In the genomic region with DNA sequence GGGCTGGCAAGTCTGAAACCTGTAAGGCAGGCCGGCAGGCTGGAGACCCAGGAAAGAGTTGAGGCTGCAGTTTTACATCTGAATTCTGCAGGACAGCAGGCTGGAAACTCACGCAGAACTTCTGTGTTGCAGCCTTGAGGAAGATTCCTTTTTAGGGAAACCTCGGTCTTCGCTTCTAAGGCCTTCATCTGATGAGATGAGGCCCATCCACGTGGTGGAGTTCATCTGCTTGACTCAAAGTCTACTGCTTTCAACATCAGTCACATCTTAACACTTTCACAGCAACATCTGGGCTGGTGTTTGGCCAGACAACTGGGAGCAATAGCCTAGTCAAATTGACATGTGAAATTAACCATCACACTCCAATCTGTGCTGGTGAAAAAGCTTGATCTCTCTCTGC, we compare ENCODE assay signal across 37 cellular contexts. TPM values are rescaled to one million over a fixed set of nuclear protein-coding genes. Genes with fewer than 3 reads are reported as not detected.
"Had no signal": no experiment of that assay in that cellular context is flagged by ENCODE, and none has a peak within 500 bp of the region (broad histone marks: within the 10 kb centered on the region; RNA-seq: fewer than 3 reads in every experiment).

No MANE protein-coding gene starts in this region.

- H3K9me3 Mint-ChIP-seq: activated CD4-positive, alpha-beta memory T cell treated with anti-CD3 and anti-CD28 coated beads for 36 hours; activated CD4-positive, alpha-beta T cell treated with anti-CD3 and anti-CD28 coated beads, Interleukin-2, amount 10 ng/mL, durations not matched to agents 24 days and 14 days; activated T-helper 1 cell treated with anti-CD3 and anti-CD28 coated beads, Interleukin-12 subunit alpha, Interleukin-12 subunit beta, Interleukin-2, Interleukin-4 antibody, amounts not matched to agents 30 ng/mL and 10 ng/mL and 1 ng/mL, durations not matched to agents 14 hours and 24 hours and 36 hours; activated T-helper 2 cell treated with anti-CD3 and anti-CD28 coated beads, Interferon-gamma antibody, Interleukin-2, Interleukin-4, amounts not matched to agents 10 μg/mL and 5 μg/mL and 100 μg/mL, durations not matched to agents 14 hours and 24 hours and 36 hours; effector memory CD8-positive, alpha-beta T cell; T-cell; T-helper 1 cell treated with Interleukin-12 subunit alpha and Interleukin-12 subunit beta and Interleukin-4 antibody, amounts not matched to agents 30 μg/mL and 1 μg/mL, for 36 hours; T-helper 2 cell treated with Interferon-gamma antibody and Interleukin-4, amounts not matched to agents 5 μg/mL and 100 μg/mL, for 36 hours had no signal

- ATAC-seq: activated CD4-positive, alpha-beta T cell treated with anti-CD3 and anti-CD28 coated beads for 36 hours; activated CD8-positive, alpha-beta memory T cell treated with anti-CD3 and anti-CD28 coated beads, Interleukin-2, amount 10 ng/mL, durations not matched to agents 7 days and 5 days; activated CD8-positive, alpha-beta T cell treated with anti-CD3 and anti-CD28 coated beads, Interleukin-2, amount 10 ng/mL, durations not matched to agents 7 days and 5 days; effector memory CD8-positive, alpha-beta T cell; foreskin keratinocyte; gastrocnemius medialis; heart left ventricle; T-cell had no signal

- H3K9me3 ChIP-seq: esophagus muscularis mucosa, gastrocnemius medialis, heart left ventricle had no signal

- H3K4me3 Mint-ChIP-seq: activated CD4-positive, alpha-beta memory T cell treated with anti-CD3 and anti-CD28 coated beads for 36 hours; activated CD4-positive, alpha-beta T cell treated with anti-CD3 and anti-CD28 coated beads for 36 hours; activated CD4-positive, alpha-beta T cell treated with anti-CD3 and anti-CD28 coated beads, Interleukin-2, amount 10 ng/mL, durations not matched to agents 24 days and 14 days; activated CD8-positive, alpha-beta memory T cell treated with anti-CD3 and anti-CD28 coated beads, Interleukin-2, amount 10 ng/mL, durations not matched to agents 7 days and 5 days; activated CD8-positive, alpha-beta T cell treated with anti-CD3 and anti-CD28 coated beads, Interleukin-2, amount 10 ng/mL, durations not matched to agents 7 days and 5 days; activated naive CD8-positive, alpha-beta T cell; activated T-helper 1 cell treated with anti-CD3 and anti-CD28 coated beads, Interleukin-12 subunit alpha, Interleukin-12 subunit beta, Interleukin-2, Interleukin-4 antibody, amounts not matched to agents 30 ng/mL and 10 ng/mL and 1 ng/mL, durations not matched to agents 14 hours and 24 hours and 36 hours; effector memory CD8-positive, alpha-beta T cell; T-cell; T-helper 1 cell treated with Interleukin-12 subunit alpha and Interleukin-12 subunit beta and Interleukin-4 antibody, amounts not matched to agents 30 μg/mL and 1 μg/mL, for 36 hours; T-helper 2 cell treated with Interferon-gamma antibody and Interleukin-4, amounts not matched to agents 5 μg/mL and 100 μg/mL, for 36 hours had no signal

- DNase-seq: activated CD4-positive, alpha-beta memory T cell treated with anti-CD3 and anti-CD28 coated beads for 36 hours; activated CD4-positive, alpha-beta T cell treated with anti-CD3 and anti-CD28 coated beads for 36 hours; activated CD4-positive, alpha-beta T cell treated with anti-CD3 and anti-CD28 coated beads, Interleukin-2, amount 10 ng/mL, durations not matched to agents 24 days and 14 days; activated CD4-positive, CD25-positive, alpha-beta regulatory T cell; activated CD4-positive, CD25-positive, alpha-beta regulatory T cell treated with anti-CD3 and anti-CD28 coated beads, Interleukin-2, amount 50 U/mL, for 72 hours; activated CD8-positive, alpha-beta memory T cell treated with anti-CD3 and anti-CD28 coated beads, Interleukin-2, amount 10 ng/mL, durations not matched to agents 7 days and 5 days; activated CD8-positive, alpha-beta memory T cell treated with anti-CD3 and anti-CD28 coated beads, Interleukin-2, amount 50 U/mL, for 4 hours; activated CD8-positive, alpha-beta T cell treated with anti-CD3 and anti-CD28 coated beads, Interleukin-2, amount 10 ng/mL, durations not matched to agents 7 days and 5 days; activated gamma-delta T cell treated with Interleukin-2 at 50 U/mL for 16 hours; activated naive CD4-positive, alpha-beta T cell treated with anti-CD3 and anti-CD28 coated beads, Interleukin-2, amount 50 U/mL, for 16 hours; activated naive CD4-positive, alpha-beta T cell treated with Interleukin-2 at 50 U/mL for 16 hours; activated T-cell treated with anti-CD3 and anti-CD28 coated beads, Interleukin-2, amount 50 U/mL, for 1 hour; activated T-cell treated with anti-CD3 and anti-CD28 coated beads, Interleukin-2, amount 50 U/mL, for 48 hours; amniotic stem cell; anterior cingulate cortex; brain microvascular endothelial cell; caudate nucleus; cerebellar nuclear complex; dermis blood vessel endothelial cell; effector CD4-positive, alpha-beta T cell; effector memory CD8-positive, alpha-beta T cell; erythroblast; foreskin keratinocyte; gastrocnemius medialis; glutamatergic neuron; heart left ventricle; SW 1271; T-cell; T1000; WERI-Rb-1 had no signal

- H3K4me1 Mint-ChIP-seq: activated CD4-positive, alpha-beta T cell treated with anti-CD3 and anti-CD28 coated beads for 36 hours; activated CD4-positive, alpha-beta T cell treated with anti-CD3 and anti-CD28 coated beads, Interleukin-2, amount 10 ng/mL, durations not matched to agents 24 days and 14 days; activated CD8-positive, alpha-beta memory T cell treated with anti-CD3 and anti-CD28 coated beads, Interleukin-2, amount 10 ng/mL, durations not matched to agents 7 days and 5 days; T-cell had no signal

- H3K27ac Mint-ChIP-seq: activated CD4-positive, alpha-beta memory T cell treated with anti-CD3 and anti-CD28 coated beads for 36 hours; activated CD4-positive, alpha-beta T cell treated with anti-CD3 and anti-CD28 coated beads for 36 hours; activated CD4-positive, alpha-beta T cell treated with anti-CD3 and anti-CD28 coated beads, Interleukin-2, amount 10 ng/mL, durations not matched to agents 24 days and 14 days; activated CD8-positive, alpha-beta memory T cell treated with anti-CD3 and anti-CD28 coated beads, Interleukin-2, amount 10 ng/mL, durations not matched to agents 7 days and 5 days; activated CD8-positive, alpha-beta T cell treated with anti-CD3 and anti-CD28 coated beads, Interleukin-2, amount 10 ng/mL, durations not matched to agents 7 days and 5 days; activated naive CD8-positive, alpha-beta T cell; activated T-helper 1 cell treated with anti-CD3 and anti-CD28 coated beads, Interleukin-12 subunit alpha, Interleukin-12 subunit beta, Interleukin-2, Interleukin-4 antibody, amounts not matched to agents 30 ng/mL and 10 ng/mL and 1 ng/mL, durations not matched to agents 14 hours and 24 hours and 36 hours; activated T-helper 2 cell treated with anti-CD3 and anti-CD28 coated beads, Interferon-gamma antibody, Interleukin-2, Interleukin-4, amounts not matched to agents 10 μg/mL and 5 μg/mL and 100 μg/mL, durations not matched to agents 14 hours and 24 hours and 36 hours; T-helper 1 cell treated with Interleukin-12 subunit alpha and Interleukin-12 subunit beta and Interleukin-4 antibody, amounts not matched to agents 30 μg/mL and 1 μg/mL, for 36 hours; T-helper 2 cell treated with Interferon-gamma antibody and Interleukin-4, amounts not matched to agents 5 μg/mL and 100 μg/mL, for 36 hours had no signal

- H3K27me3 Mint-ChIP-seq: activated CD4-positive, alpha-beta memory T cell treated with anti-CD3 and anti-CD28 coated beads for 36 hours; activated CD4-positive, alpha-beta T cell treated with anti-CD3 and anti-CD28 coated beads for 36 hours; activated CD4-positive, alpha-beta T cell treated with anti-CD3 and anti-CD28 coated beads, Interleukin-2, amount 10 ng/mL, durations not matched to agents 24 days and 14 days; activated CD8-positive, alpha-beta memory T cell treated with anti-CD3 and anti-CD28 coated beads, Interleukin-2, amount 10 ng/mL, durations not matched to agents 7 days and 5 days; activated naive CD8-positive, alpha-beta T cell; effector memory CD8-positive, alpha-beta T cell; T-cell had no signal

RNA-seq across cellular contexts. Expression of gene EVA1C, which starts 57.1 kb away (rescaled TPM):
- total RNA-seq: astrocyte had no signal
